ENCODE assay signal across 1 cellular context in the genomic region with DNA sequence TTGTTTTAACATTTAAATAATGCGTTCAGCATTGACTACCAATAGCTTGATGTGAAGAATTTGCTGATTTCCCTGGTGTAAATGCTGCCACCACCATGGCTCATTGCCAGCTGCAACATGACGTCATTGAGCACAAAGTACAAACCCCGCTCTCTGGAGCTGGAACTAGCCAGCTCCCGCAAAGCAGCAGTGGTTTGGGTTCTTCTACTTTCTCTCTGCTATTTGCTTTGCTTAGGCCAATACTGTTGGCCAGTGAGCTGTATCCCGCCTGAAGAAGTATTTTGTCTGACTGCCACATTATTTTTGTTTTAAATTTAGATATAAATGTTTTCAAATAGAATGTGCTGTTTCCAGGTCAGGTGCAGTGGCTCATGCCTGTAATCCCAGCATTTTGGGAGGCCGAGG.
TF ChIP-seq lines count a peak whose summit lies in the region.

No MANE protein-coding gene starts in this region.

TF ChIP-seq in IMR-90, 13 proteins besides CTCF, POLR2A, EP300 and RAD21 (continued from another document):
- TF ChIP-seq SMC3 (IDR thresholded peaks at IDR 0.05; ENCODE audit: low read depth, low read length) = no peak
- no peak for TF ChIP-seq MXI1 (IDR thresholded peaks at IDR 0.05; ENCODE audit: borderline replicate concordance, low read depth, low read length)
